Comparison of ENCODE assay signal across 1 cellular context in the genomic region with DNA sequence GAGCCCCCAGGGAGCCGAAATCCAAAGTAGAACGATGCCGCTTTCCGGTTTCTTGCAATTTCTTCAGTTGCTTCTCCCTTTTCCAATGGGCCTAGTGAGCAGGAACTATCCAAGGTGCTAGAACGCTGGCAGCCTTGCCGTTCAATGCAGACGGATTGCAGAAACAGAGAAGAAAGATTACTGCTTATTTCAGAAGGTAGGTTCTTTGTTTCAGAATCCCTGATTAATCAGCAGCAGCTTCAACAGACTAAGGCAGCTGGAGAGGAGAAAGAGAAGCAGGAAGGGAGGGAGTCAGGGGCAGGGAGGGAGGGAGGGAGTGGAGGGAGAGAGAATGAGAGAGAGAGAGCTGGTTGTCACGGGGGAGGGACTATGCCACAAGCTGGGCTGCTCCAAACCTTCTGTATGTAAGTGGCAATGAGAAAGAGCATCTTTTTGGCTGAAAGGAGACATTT.
TF ChIP-seq lines count a peak whose summit lies in the region.

No MANE protein-coding gene starts in this region.

TF ChIP-seq in A549, 52 proteins besides CTCF, POLR2A, EP300 and RAD21 (continued from another document):
- TF ChIP-seq, protein P1, sequence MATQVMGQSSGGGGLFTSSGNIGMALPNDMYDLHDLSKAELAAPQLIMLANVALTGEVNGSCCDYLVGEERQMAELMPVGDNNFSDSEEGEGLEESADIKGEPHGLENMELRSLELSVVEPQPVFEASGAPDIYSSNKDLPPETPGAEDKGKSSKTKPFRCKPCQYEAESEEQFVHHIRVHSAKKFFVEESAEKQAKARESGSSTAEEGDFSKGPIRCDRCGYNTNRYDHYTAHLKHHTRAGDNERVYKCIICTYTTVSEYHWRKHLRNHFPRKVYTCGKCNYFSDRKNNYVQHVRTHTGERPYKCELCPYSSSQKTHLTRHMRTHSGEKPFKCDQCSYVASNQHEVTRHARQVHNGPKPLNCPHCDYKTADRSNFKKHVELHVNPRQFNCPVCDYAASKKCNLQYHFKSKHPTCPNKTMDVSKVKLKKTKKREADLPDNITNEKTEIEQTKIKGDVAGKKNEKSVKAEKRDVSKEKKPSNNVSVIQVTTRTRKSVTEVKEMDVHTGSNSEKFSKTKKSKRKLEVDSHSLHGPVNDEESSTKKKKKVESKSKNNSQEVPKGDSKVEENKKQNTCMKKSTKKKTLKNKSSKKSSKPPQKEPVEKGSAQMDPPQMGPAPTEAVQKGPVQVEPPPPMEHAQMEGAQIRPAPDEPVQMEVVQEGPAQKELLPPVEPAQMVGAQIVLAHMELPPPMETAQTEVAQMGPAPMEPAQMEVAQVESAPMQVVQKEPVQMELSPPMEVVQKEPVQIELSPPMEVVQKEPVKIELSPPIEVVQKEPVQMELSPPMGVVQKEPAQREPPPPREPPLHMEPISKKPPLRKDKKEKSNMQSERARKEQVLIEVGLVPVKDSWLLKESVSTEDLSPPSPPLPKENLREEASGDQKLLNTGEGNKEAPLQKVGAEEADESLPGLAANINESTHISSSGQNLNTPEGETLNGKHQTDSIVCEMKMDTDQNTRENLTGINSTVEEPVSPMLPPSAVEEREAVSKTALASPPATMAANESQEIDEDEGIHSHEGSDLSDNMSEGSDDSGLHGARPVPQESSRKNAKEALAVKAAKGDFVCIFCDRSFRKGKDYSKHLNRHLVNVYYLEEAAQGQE (IDR thresholded peaks at IDR 0.05) = peak; percentile 91
- no peak for TF ChIP-seq KDM5A (IDR thresholded peaks at IDR 0.05)
- TF ChIP-seq RCOR1 (IDR thresholded peaks at IDR 0.05; ENCODE audit: low read depth, low read length) = no peak
